Comparison of ENCODE assay signal across 14 cellular contexts in genomic region chr9:79701651-79702050, GRCh38.
A peak's percentile ranks its signal among the peaks of the same experiment; 100 is the strongest.
DNase-seq lines count a peak whose midpoint lies in the region; ATAC-seq lines count a peak whose summit lies in the region.
"Had no signal": no experiment of that assay in that cellular context is flagged by ENCODE, and none has a peak within 500 bp of the region (broad histone marks: within the 10 kb centered on the region; RNA-seq: fewer than 3 reads in every experiment).

No MANE protein-coding gene starts in this region.

- H3K9me3 Mint-ChIP-seq in dendritic cell treated with granulocyte-macrophage colony-stimulating factor and Interleukin-4, amounts not matched to agents 40 ng/mL and 50 ng/mL, for 4 days: no peaks in the 10 kb centered on the region
- H3K9me3 Mint-ChIP-seq in naive thymus-derived CD4-positive, alpha-beta T cell: no peaks in the 10 kb centered on the region

- no peaks in the 10 kb centered on the region for H3K4me1 ChIP-seq in naive thymus-derived CD4-positive, alpha-beta T cell (ENCODE audit: control insufficient read depth in 2 of 2, insufficient read depth in 2 of 2, low read length in 2 of 2)
- H3K4me1 ChIP-seq: parathyroid adenoma, SJSA1 had no signal

- CTCF ChIA-PET in naive thymus-derived CD4-positive, alpha-beta T cell (lab: Charles Lee): no interaction called here

- POLR2A ChIA-PET in naive thymus-derived CD4-positive, alpha-beta T cell (lab: Charles Lee): no interaction called here

- H3K27me3 Mint-ChIP-seq in dendritic cell treated with granulocyte-macrophage colony-stimulating factor and Interleukin-4, amounts not matched to agents 40 ng/mL and 50 ng/mL, for 4 days: no peaks in the 10 kb centered on the region
- H3K27me3 Mint-ChIP-seq in naive thymus-derived CD4-positive, alpha-beta T cell: no peaks in the 10 kb centered on the region
- H3K27me3 Mint-ChIP-seq: activated naive CD8-positive, alpha-beta T cell treated with anti-CD3 and anti-CD28 coated beads for 36 hours had no signal

- H3K27ac ChIP-seq in naive thymus-derived CD4-positive, alpha-beta T cell (ENCODE audit: low read depth, low read length): no peak overlapping the region
- H3K27ac ChIP-seq: parathyroid adenoma, SJSA1, VCaP had no signal

- H3K9me3 ChIP-seq in naive thymus-derived CD4-positive, alpha-beta T cell (ENCODE audit: control insufficient read depth in 2 of 3, low read length in 3 of 3): no peaks in the 10 kb centered on the region
- H3K9me3 ChIP-seq: SJSA1 had no signal

- DNase-seq in AML-193 (lab: John Stamatoyannopoulos, UW) (peak; percentile 55 to 62), KBM-7 (peak; percentile 50), NCI-H345 (lab: John Stamatoyannopoulos, UW) (no peak), NCI-H2029 (lab: John Stamatoyannopoulos, UW) (no peak), SW480 (ENCODE audit: low spot score) (no peak), iPS-NIHi11 (ENCODE audit: low spot score) (no peak)
- DNase-seq in naive thymus-derived CD4-positive, alpha-beta T cell: no peak
- DNase-seq: activated naive CD8-positive, alpha-beta T cell treated with anti-CD3 and anti-CD28 coated beads for 36 hours; NCI-H1436; stimulated activated CD4-positive, alpha-beta T cell treated with anti-CD3 and anti-CD28 coated beads, Interleukin-1b, Interleukin-23, amount 100 ng/mL, for 48 hours had no signal

- H3K4me3 ChIP-seq in naive thymus-derived CD4-positive, alpha-beta T cell (ENCODE audit: low read length): no peak overlapping the region
- H3K4me3 ChIP-seq: SJSA1 had no signal

- H3K27me3 ChIP-seq in naive thymus-derived CD4-positive, alpha-beta T cell (ENCODE audit: control insufficient read depth in 2 of 2, insufficient read depth in 2 of 2, low read length in 2 of 2): no peaks in the 10 kb centered on the region
- H3K27me3 ChIP-seq: SJSA1 had no signal

- intact Hi-C loops in dendritic cell treated with granulocyte-macrophage colony-stimulating factor and Interleukin-4, amounts not matched to agents 40 ng/mL and 50 ng/mL, for 4 days (cut with micrococcal nuclease): loop anchor here (2.0 kb wide), 1 partner anchor 131 kb away; the partner anchor contains the start of gene TLE4
- intact Hi-C loops in naive thymus-derived CD4-positive, alpha-beta T cell (cut with micrococcal nuclease): loop anchor here in 1 of 2 donors (10.0 kb wide), 1 partner anchor 227 kb away; no protein-coding TSS in a partner anchor

- in situ Hi-C loops in KBM-7 (cut with MboI; ENCODE audit: low pct_unique_long_range_greater_than_20kb, low sequenced_read_pairs): no loop called here

- peak overlapping the region; percentile 84 for H3K27ac Mint-ChIP-seq in dendritic cell treated with granulocyte-macrophage colony-stimulating factor and Interleukin-4, amounts not matched to agents 40 ng/mL and 50 ng/mL, for 4 days
- H3K27ac Mint-ChIP-seq in naive thymus-derived CD4-positive, alpha-beta T cell: peak overlapping the region in 3 of 9 donors; percentile 35 to 76 (median 41)
- H3K27ac Mint-ChIP-seq: activated naive CD8-positive, alpha-beta T cell treated with anti-CD3 and anti-CD28 coated beads for 36 hours had no signal

- H3K4me3 Mint-ChIP-seq in dendritic cell treated with granulocyte-macrophage colony-stimulating factor and Interleukin-4, amounts not matched to agents 40 ng/mL and 50 ng/mL, for 4 days: no peak overlapping the region
- no peak overlapping the region for H3K4me3 Mint-ChIP-seq in naive thymus-derived CD4-positive, alpha-beta T cell
- H3K4me3 Mint-ChIP-seq: activated naive CD8-positive, alpha-beta T cell treated with anti-CD3 and anti-CD28 coated beads for 36 hours had no signal

- peak; percentile 91 for ATAC-seq in naive thymus-derived CD4-positive, alpha-beta T cell

- peaks cover 0 to 20% (median 0%) of the 10 kb centered on the region in 3 experiments for H3K36me3 ChIP-seq in naive thymus-derived CD4-positive, alpha-beta T cell (ENCODE audit: control insufficient read depth in 2 of 3, insufficient read depth in 3 of 3, low read length in 3 of 3)

- peaks cover 52% of the 10 kb centered on the region for H3K4me1 Mint-ChIP-seq in dendritic cell treated with granulocyte-macrophage colony-stimulating factor and Interleukin-4, amounts not matched to agents 40 ng/mL and 50 ng/mL, for 4 days (ENCODE audit: low read depth)
- H3K4me1 Mint-ChIP-seq in naive thymus-derived CD4-positive, alpha-beta T cell: peaks cover 7 to 47% (median 37%) of the 10 kb centered on the region in 7 donors

- H3K36me3 Mint-ChIP-seq in dendritic cell treated with granulocyte-macrophage colony-stimulating factor and Interleukin-4, amounts not matched to agents 40 ng/mL and 50 ng/mL, for 4 days (ENCODE audit: low read depth): peaks cover 27% of the 10 kb centered on the region
- H3K36me3 Mint-ChIP-seq in naive thymus-derived CD4-positive, alpha-beta T cell: peaks cover 4 to 42% (median 26%) of the 10 kb centered on the region in 5 donors

Comparison
In these comparisons a context has a peak if more than half of its experiments do, and no peak if none do; other contexts are left out.
1. DNase-seq: peak in AML-193 (2 of 2) and KBM-7 (single experiment); none in naive thymus-derived CD4-positive, alpha-beta T cell (0 of 9), NCI-H345 (single experiment), NCI-H2029 (single experiment), SW480 (single experiment) and iPS-NIHi11 (single experiment).